10 cellular contexts compared by ENCODE assay signal in genomic region chr11:7592706-7593105, GRCh38.
A peak's percentile ranks its signal among the peaks of the same experiment; 100 is the strongest.
DNase-seq lines count a peak whose midpoint lies in the region; ATAC-seq and TF ChIP-seq lines count a peak whose summit lies in the region.
"Had no signal": no experiment of that assay in that cellular context is flagged by ENCODE, and none has a peak within 500 bp of the region (broad histone marks: within the 10 kb centered on the region; RNA-seq: fewer than 3 reads in every experiment).

No MANE protein-coding gene starts in this region.

- no peak for TF ChIP-seq POLR2A in upper lobe of left lung (IDR thresholded peaks at IDR 0.05)

- H3K36me3 ChIP-seq in upper lobe of left lung: peaks cover 0 to 6% (median 0%) of the 10 kb centered on the region in 4 donors

- peaks cover 12% of the 10 kb centered on the region for H3K36me3 Mint-ChIP-seq in activated naive CD4-positive, alpha-beta T cell treated with anti-CD3 and anti-CD28 coated beads, Interleukin-2, amount 10 ng/mL, durations not matched to agents 7 days and 5 days
- H3K36me3 Mint-ChIP-seq in activated naive CD4-positive, alpha-beta T cell treated with anti-CD3 and anti-CD28 coated beads, Interleukin-2, amount 50 U/mL, for 72 hours: no peaks in the 10 kb centered on the region
- no peaks in the 10 kb centered on the region for H3K36me3 Mint-ChIP-seq in MCF 10A (ENCODE audit: insufficient read depth, unreplicated experiment)

- H3K27ac ChIP-seq in upper lobe of left lung: peak overlapping the region in 3 of 4 donors; percentile 34 to 57 (median 57)
- H3K27ac ChIP-seq: A549 had no signal

- peak in 1 of 4 donors; percentile 81 for TF ChIP-seq EP300 in upper lobe of left lung (IDR thresholded peaks at IDR 0.05)

- ATAC-seq in activated naive CD4-positive, alpha-beta T cell treated with anti-CD3 and anti-CD28 coated beads, Interleukin-2, amount 50 U/mL, for 72 hours: no peak
- peak; percentile 70 to 77 for ATAC-seq in upper lobe of left lung (ENCODE audit: low FRiP score in 2 of 2)
- ATAC-seq in GM18868 (IDR thresholded peaks at IDR 0.05; ENCODE audit: unreplicated experiment): no peak
- ATAC-seq: A549 had no signal

- no peak for DNase-seq in activated naive CD4-positive, alpha-beta T cell treated with anti-CD3 and anti-CD28 coated beads, Interleukin-2, amount 10 ng/mL, durations not matched to agents 7 days and 5 days
- DNase-seq in activated naive CD4-positive, alpha-beta T cell treated with anti-CD3 and anti-CD28 coated beads, Interleukin-2, amount 50 U/mL, for 72 hours (ENCODE audit: low spot score in 2 of 2): no peak
- DNase-seq in MCF 10A (ENCODE audit: unreplicated experiment) (peak; percentile 95), iris pigment epithelial cell (ENCODE audit: low read depth) (peak; percentile 56), upper lobe of left lung (peak in 1 of 2 donors; percentile 75), middle frontal gyrus (ENCODE audit: extremely low spot score, low spot score) (no peak), GM13977 (ENCODE audit: low spot score) (no peak)
- DNase-seq: SIG-M5 had no signal

- TF ChIP-seq CTCF in MCF 10A (IDR thresholded peaks at IDR 0.05; ENCODE audit: unreplicated experiment) (no peak), upper lobe of left lung (IDR thresholded peaks at IDR 0.05) (no peak), GM13977 (IDR thresholded peaks at IDR 0.05; ENCODE audit: extremely low read depth, insufficient read depth, missing control alignments) (no peak)

- no peaks in the 10 kb centered on the region for H3K27me3 ChIP-seq in upper lobe of left lung

- no peaks in the 10 kb centered on the region for H3K9me3 Mint-ChIP-seq in activated naive CD4-positive, alpha-beta T cell treated with anti-CD3 and anti-CD28 coated beads, Interleukin-2, amount 10 ng/mL, durations not matched to agents 7 days and 5 days
- no peaks in the 10 kb centered on the region for H3K9me3 Mint-ChIP-seq in activated naive CD4-positive, alpha-beta T cell treated with anti-CD3 and anti-CD28 coated beads, Interleukin-2, amount 50 U/mL, for 72 hours
- H3K9me3 Mint-ChIP-seq in MCF 10A (ENCODE audit: unreplicated experiment): no peaks in the 10 kb centered on the region

- H3K4me1 Mint-ChIP-seq in activated naive CD4-positive, alpha-beta T cell treated with anti-CD3 and anti-CD28 coated beads, Interleukin-2, amount 10 ng/mL, durations not matched to agents 7 days and 5 days: peaks cover 25% of the 10 kb centered on the region
- H3K4me1 Mint-ChIP-seq in MCF 10A (ENCODE audit: insufficient read depth, unreplicated experiment): peaks cover 38% of the 10 kb centered on the region

- BruUV-seq in MCF 10A (replicated peaks; lab: Mats Ljungman, UMichigan): no TSS peak

- no peak overlapping the region for H3K4me3 ChIP-seq in upper lobe of left lung
- H3K4me3 ChIP-seq: A549 had no signal

- intact Hi-C loops in MCF 10A (cut with micrococcal nuclease): no loop called here

- CTCF ChIA-PET in activated naive CD4-positive, alpha-beta T cell treated with anti-CD3 and anti-CD28 coated beads, Interleukin-2, amount 10 ng/mL, durations not matched to agents 7 days and 5 days (lab: Charles Lee): no interaction called here
- CTCF ChIA-PET in MCF 10A (lab: Yijun Ruan, JAX): interaction anchor here (0.5 to 4.8 kb wide), 7 partner anchors 10 to 224 kb away, joined by 3 to 24 read pairs (median 6); no protein-coding TSS in a partner anchor

- peaks cover 7 to 43% (median 28%) of the 10 kb centered on the region in 4 donors for H3K4me1 ChIP-seq in upper lobe of left lung

- peak overlapping the region; percentile 37 for H3K27ac Mint-ChIP-seq in activated naive CD4-positive, alpha-beta T cell treated with anti-CD3 and anti-CD28 coated beads, Interleukin-2, amount 10 ng/mL, durations not matched to agents 7 days and 5 days
- no peak overlapping the region for H3K27ac Mint-ChIP-seq in activated naive CD4-positive, alpha-beta T cell treated with anti-CD3 and anti-CD28 coated beads, Interleukin-2, amount 50 U/mL, for 72 hours
- peak overlapping the region; percentile 79 for H3K27ac Mint-ChIP-seq in MCF 10A (ENCODE audit: low read depth, unreplicated experiment)

- POLR2A ChIA-PET in MCF 10A (lab: Yijun Ruan, JAX): interaction anchor here (0.6 to 2.2 kb wide), 8 partner anchors 8 to 78 kb away, joined by 3 to 6 read pairs (median 4); no protein-coding TSS in a partner anchor

- H3K27me3 Mint-ChIP-seq in activated naive CD4-positive, alpha-beta T cell treated with anti-CD3 and anti-CD28 coated beads, Interleukin-2, amount 10 ng/mL, durations not matched to agents 7 days and 5 days: peaks cover 6% of the 10 kb centered on the region
- no peaks in the 10 kb centered on the region for H3K27me3 Mint-ChIP-seq in MCF 10A (ENCODE audit: insufficient read depth, unreplicated experiment)

- H3K4me3 Mint-ChIP-seq in activated naive CD4-positive, alpha-beta T cell treated with anti-CD3 and anti-CD28 coated beads, Interleukin-2, amount 10 ng/mL, durations not matched to agents 7 days and 5 days: no peak overlapping the region
- no peak overlapping the region for H3K4me3 Mint-ChIP-seq in MCF 10A (ENCODE audit: unreplicated experiment)

- 76 to 77% methylated on average over 3 of the region's 3 CpGs for WGBS in upper lobe of left lung, 2 donors

- no peaks in the 10 kb centered on the region for H3K9me3 ChIP-seq in upper lobe of left lung
- H3K9me3 ChIP-seq: A549 had no signal

- in situ Hi-C loops in GM13977 (cut with MboI; ENCODE audit: low pct_unique_long_range_greater_than_20kb, low sequenced_read_pairs, unreplicated experiment): no loop called here

Comparison
In these comparisons a context has a peak if more than half of its experiments do, and no peak if none do; other contexts are left out.
1. H3K27ac Mint-ChIP-seq: peak in activated naive CD4-positive, alpha-beta T cell treated with anti-CD3 and anti-CD28 coated beads, Interleukin-2, amount 10 ng/mL, durations not matched to agents 7 days and 5 days (single experiment) and MCF 10A (single experiment); none in activated naive CD4-positive, alpha-beta T cell treated with anti-CD3 and anti-CD28 coated beads, Interleukin-2, amount 50 U/mL, for 72 hours (0 of 2).
2. DNase-seq: peak in MCF 10A (single experiment) and iris pigment epithelial cell (single experiment); none in activated naive CD4-positive, alpha-beta T cell treated with anti-CD3 and anti-CD28 coated beads, Interleukin-2, amount 10 ng/mL, durations not matched to agents 7 days and 5 days (single experiment), activated naive CD4-positive, alpha-beta T cell treated with anti-CD3 and anti-CD28 coated beads, Interleukin-2, amount 50 U/mL, for 72 hours (0 of 2), middle frontal gyrus (single experiment) and GM13977 (single experiment).
3. ATAC-seq: peak in upper lobe of left lung (2 of 2); none in activated naive CD4-positive, alpha-beta T cell treated with anti-CD3 and anti-CD28 coated beads, Interleukin-2, amount 50 U/mL, for 72 hours (0 of 2) and GM18868 (single experiment).